In the genomic region with DNA sequence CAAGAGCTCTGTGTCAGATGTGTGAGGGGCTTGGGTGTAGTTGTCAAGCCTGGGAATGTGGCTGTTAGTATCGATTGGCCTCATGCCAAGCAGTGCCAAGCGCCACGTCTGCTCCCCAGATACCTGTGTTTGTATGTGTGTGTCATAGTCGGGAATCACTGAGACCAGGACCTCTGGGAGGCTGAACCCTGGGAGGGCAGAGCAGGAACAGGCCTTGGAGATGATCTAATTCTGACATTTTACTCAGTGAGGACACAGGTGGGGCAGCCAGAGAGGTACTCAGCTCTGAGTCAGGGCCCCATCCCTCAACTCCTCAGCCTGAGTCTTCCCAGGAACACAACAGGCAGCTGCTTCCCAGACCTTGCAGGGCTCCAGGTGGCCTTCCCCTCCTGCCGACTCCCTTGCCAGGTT, we compare ENCODE assay signal across 15 cellular contexts. TPM values are rescaled to one million over a fixed set of nuclear protein-coding genes. Genes with fewer than 3 reads are reported as not detected.
DNase-seq lines count a peak whose midpoint lies in the region; ATAC-seq and TF ChIP-seq lines count a peak whose summit lies in the region.
"Had no signal": no experiment of that assay in that cellular context is flagged by ENCODE, and none has a peak within 500 bp of the region (broad histone marks: within the 10 kb centered on the region; RNA-seq: fewer than 3 reads in every experiment).

No MANE protein-coding gene starts in this region.

- TF ChIP-seq CTCF in BE2C (IDR thresholded peaks at IDR 0.05; ENCODE audit: low read depth, low read length), result no peak
- no peak for TF ChIP-seq CTCF in HFFc6 (IDR thresholded peaks at IDR 0.05)
- TF ChIP-seq CTCF in lower lobe of right lung (IDR thresholded peaks at IDR 0.05), result no peak

- no peaks in the 10 kb centered on the region; the same call in 1 of the 2 replicates for H3K4me1 ChIP-seq in BE2C
- peaks cover 13% of the 10 kb centered on the region for H3K4me1 ChIP-seq in lower lobe of right lung

- intact Hi-C loops in lower lobe of right lung (cut with DNase I), result no loop called here

- H3K27me3 Mint-ChIP-seq in HFFc6 (ENCODE audit: insufficient read depth), result peaks cover 2% of the 10 kb centered on the region; the same call in 1 of the 2 replicates
- no peaks in the 10 kb centered on the region for H3K27me3 Mint-ChIP-seq in activated naive CD8-positive, alpha-beta T cell treated with anti-CD3 and anti-CD28 coated beads, Interleukin-2, amount 10 ng/mL, durations not matched to agents 7 days and 5 days
- H3K27me3 Mint-ChIP-seq in stimulated activated memory B cell treated with anti-CD40 and anti-IgM and Interleukin-4, amounts not matched to agents 10 μg/mL and 1 μg/mL and 100 μg/mL, for 72 hours, result no peaks in the 10 kb centered on the region

- H3K9me3 ChIP-seq in BE2C, result no peaks in the 10 kb centered on the region
- H3K9me3 ChIP-seq in lower lobe of right lung, result no peaks in the 10 kb centered on the region
- H3K9me3 ChIP-seq: BLaER1 had no signal

- H3K27me3 ChIP-seq in BE2C (no peaks in the 10 kb centered on the region), lower lobe of right lung (ENCODE audit: low read depth) (no peaks in the 10 kb centered on the region)
- H3K27me3 ChIP-seq: BLaER1 had no signal

- H3K4me3 Mint-ChIP-seq in HFFc6, result no peak overlapping the region
- H3K4me3 Mint-ChIP-seq in activated naive CD8-positive, alpha-beta T cell treated with anti-CD3 and anti-CD28 coated beads, Interleukin-2, amount 10 ng/mL, durations not matched to agents 7 days and 5 days, result no peak overlapping the region
- H3K4me3 Mint-ChIP-seq in stimulated activated memory B cell treated with anti-CD40 and anti-IgM and Interleukin-4, amounts not matched to agents 10 μg/mL and 1 μg/mL and 100 μg/mL, for 72 hours, result no peak overlapping the region
- H3K4me3 Mint-ChIP-seq: WTC11 had no signal

- POLR2A ChIA-PET in activated naive CD8-positive, alpha-beta T cell treated with anti-CD3 and anti-CD28 coated beads, Interleukin-2, amount 10 ng/mL, durations not matched to agents 7 days and 5 days (lab: Charles Lee), result interaction anchor here (0.6 to 0.8 kb wide), 4 partner anchors 17 to 719 kb away, joined by 3 to 7 read pairs (median 4); no protein-coding TSS in a partner anchor

- H3K27ac ChIP-seq in lower lobe of right lung, result peak overlapping the region; percentile 20
- H3K27ac ChIP-seq: BLaER1 had no signal

- ATAC-seq in activated naive CD8-positive, alpha-beta T cell treated with anti-CD3 and anti-CD28 coated beads, Interleukin-2, amount 10 ng/mL, durations not matched to agents 7 days and 5 days (ENCODE audit: low read depth), result no peak
- ATAC-seq in lower lobe of right lung, result peak; percentile 7 to 49
- no peak for ATAC-seq in HG02588 (IDR thresholded peaks at IDR 0.05; ENCODE audit: unreplicated experiment)
- no peak for ATAC-seq in stimulated activated memory B cell treated with anti-CD40 and anti-IgM and Interleukin-4, amounts not matched to agents 10 μg/mL and 1 μg/mL and 100 μg/mL, for 72 hours
- ATAC-seq in HG02852 (IDR thresholded peaks at IDR 0.05; ENCODE audit: unreplicated experiment), result no peak
- ATAC-seq: left ventricle myocardium superior, WTC11 had no signal

- no peaks in the 10 kb centered on the region for H3K9me3 Mint-ChIP-seq in HFFc6
- no peaks in the 10 kb centered on the region for H3K9me3 Mint-ChIP-seq in activated naive CD8-positive, alpha-beta T cell treated with anti-CD3 and anti-CD28 coated beads, Interleukin-2, amount 10 ng/mL, durations not matched to agents 7 days and 5 days
- H3K9me3 Mint-ChIP-seq in stimulated activated memory B cell treated with anti-CD40 and anti-IgM and Interleukin-4, amounts not matched to agents 10 μg/mL and 1 μg/mL and 100 μg/mL, for 72 hours, result no peaks in the 10 kb centered on the region

- H3K36me3 ChIP-seq in BE2C, result no peaks in the 10 kb centered on the region
- H3K36me3 ChIP-seq in lower lobe of right lung, result peaks cover 3% of the 10 kb centered on the region
- H3K36me3 ChIP-seq: BLaER1 had no signal

- H3K4me1 Mint-ChIP-seq in HFFc6 (ENCODE audit: low read depth), result peaks cover 31% of the 10 kb centered on the region
- peaks cover 22% of the 10 kb centered on the region for H3K4me1 Mint-ChIP-seq in activated naive CD8-positive, alpha-beta T cell treated with anti-CD3 and anti-CD28 coated beads, Interleukin-2, amount 10 ng/mL, durations not matched to agents 7 days and 5 days
- peaks cover 10% of the 10 kb centered on the region for H3K4me1 Mint-ChIP-seq in stimulated activated memory B cell treated with anti-CD40 and anti-IgM and Interleukin-4, amounts not matched to agents 10 μg/mL and 1 μg/mL and 100 μg/mL, for 72 hours

- H3K4me3 ChIP-seq in BE2C (ENCODE audit: low read depth, low read length), result no peak overlapping the region
- H3K4me3 ChIP-seq in lower lobe of right lung, result no peak overlapping the region
- H3K4me3 ChIP-seq: BLaER1 had no signal

- peak overlapping the region; percentile 50 for H3K27ac Mint-ChIP-seq in HFFc6
- H3K27ac Mint-ChIP-seq in activated naive CD8-positive, alpha-beta T cell treated with anti-CD3 and anti-CD28 coated beads, Interleukin-2, amount 10 ng/mL, durations not matched to agents 7 days and 5 days, result peak overlapping the region; percentile 59
- no peak overlapping the region for H3K27ac Mint-ChIP-seq in stimulated activated memory B cell treated with anti-CD40 and anti-IgM and Interleukin-4, amounts not matched to agents 10 μg/mL and 1 μg/mL and 100 μg/mL, for 72 hours
- H3K27ac Mint-ChIP-seq: WTC11 had no signal

- DNase-seq in BE2C (peak; percentile 38), HFFc6 (no peak), lower lobe of right lung (no peak), NCI-H2107 treated with DMSO at 0.1 percent for 48 hours (lab: John Stamatoyannopoulos, UW; ENCODE audit: unreplicated experiment) (no peak)
- no peak for DNase-seq in activated naive CD8-positive, alpha-beta T cell treated with anti-CD3 and anti-CD28 coated beads, Interleukin-2, amount 10 ng/mL, durations not matched to agents 7 days and 5 days
- DNase-seq: activated gamma-delta T cell; foreskin melanocyte; left ventricle myocardium superior; NCI-H1417 treated with DMSO at 0.1 percent for 48 hours; stimulated activated CD4-positive, alpha-beta T cell treated with anti-CD3 and anti-CD28 coated beads, Interleukin-4, amount 100 ng/mL, for 4 hours had no signal

- peaks cover 4% of the 10 kb centered on the region; the same call in 1 of the 2 replicates for H3K36me3 Mint-ChIP-seq in HFFc6 (ENCODE audit: low read depth)
- H3K36me3 Mint-ChIP-seq in activated naive CD8-positive, alpha-beta T cell treated with anti-CD3 and anti-CD28 coated beads, Interleukin-2, amount 10 ng/mL, durations not matched to agents 7 days and 5 days, result peaks cover 17% of the 10 kb centered on the region
- peaks cover 23% of the 10 kb centered on the region for H3K36me3 Mint-ChIP-seq in stimulated activated memory B cell treated with anti-CD40 and anti-IgM and Interleukin-4, amounts not matched to agents 10 μg/mL and 1 μg/mL and 100 μg/mL, for 72 hours

RNA-seq across cellular contexts. Expression of a gene that starts 51.2 kb away (rescaled TPM):
- 7.2 TPM for polyA plus RNA-seq in BE2C (2012; ENCODE audit: insufficient read depth, insufficient read length, low read depth)
- total RNA-seq in HFFc6 (2021; fragmentation: NEBNext Ultra II Directional; extraction: Animal tissue kit (Norgen Biotek cat#: 25700)), result 10 to 100 TPM in 1 of 6 experiments, 1 to 10 TPM in 5; 7.2 to 10.7 (median 9.2) TPM
- total RNA-seq in activated naive CD8-positive, alpha-beta T cell treated with anti-CD3 and anti-CD28 coated beads, Interleukin-2, amount 10 ng/mL, durations not matched to agents 7 days and 5 days, result 10 to 100 TPM; 14.9 to 15.9 TPM
- total RNA-seq in lower lobe of right lung, result 9.0 TPM

RNA-seq across cellular contexts. Expression of a gene that starts 58.5 kb away (rescaled TPM):
- polyA plus RNA-seq in BE2C (2012; ENCODE audit: insufficient read depth, insufficient read length, low read depth), result 30.0 TPM
- 10 to 100 TPM; 39.0 to 46.4 (median 41.2) TPM for total RNA-seq in HFFc6 (2021; fragmentation: NEBNext Ultra II Directional; extraction: Animal tissue kit (Norgen Biotek cat#: 25700))
- 10 to 100 TPM; 43.0 to 45.9 TPM for total RNA-seq in activated naive CD8-positive, alpha-beta T cell treated with anti-CD3 and anti-CD28 coated beads, Interleukin-2, amount 10 ng/mL, durations not matched to agents 7 days and 5 days
- 30.2 TPM for total RNA-seq in lower lobe of right lung

Comparison
In these comparisons a context has a peak if more than half of its experiments do, and no peak if none do; other contexts are left out.
1. ATAC-seq: peak in lower lobe of right lung (2 of 2); none in activated naive CD8-positive, alpha-beta T cell treated with anti-CD3 and anti-CD28 coated beads, Interleukin-2, amount 10 ng/mL, durations not matched to agents 7 days and 5 days (single experiment), HG02588 (single experiment), stimulated activated memory B cell treated with anti-CD40 and anti-IgM and Interleukin-4, amounts not matched to agents 10 μg/mL and 1 μg/mL and 100 μg/mL, for 72 hours (single experiment) and HG02852 (single experiment).